In the genomic region with DNA sequence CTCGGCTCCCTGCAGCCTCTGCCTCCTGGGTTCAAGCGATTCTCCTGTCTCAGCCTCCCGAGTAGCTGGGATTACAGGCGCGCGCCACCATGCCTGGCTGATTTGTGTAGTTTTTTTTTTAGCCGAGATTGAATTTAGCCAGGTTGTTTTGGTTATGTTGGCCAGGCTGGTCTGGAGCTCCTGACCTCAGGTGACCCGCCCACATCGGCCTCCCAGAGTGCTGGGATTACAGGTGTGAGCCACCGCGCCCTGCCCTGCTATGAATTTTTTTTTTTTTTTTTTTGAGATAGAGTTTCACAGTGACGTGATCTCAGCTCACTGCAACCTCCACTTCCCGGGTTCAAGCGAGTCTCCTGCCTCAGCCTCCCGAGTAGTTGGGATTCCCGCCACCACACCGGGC, we compare ENCODE assay signal across 8 cellular contexts. TPM values are rescaled to one million over a fixed set of nuclear protein-coding genes. Genes with fewer than 3 reads are reported as not detected.
DNase-seq lines count a peak whose midpoint lies in the region; ATAC-seq and TF ChIP-seq lines count a peak whose summit lies in the region.
"Not testable (repeated sequence)": the region's sequence is repeated elsewhere in the genome, so short reads cannot be mapped to it uniquely, and the experiment has no call there.

No MANE protein-coding gene starts in this region.

- not testable (repeated sequence) for H3K9me3 ChIP-seq in CD4-positive, CD25-positive, alpha-beta regulatory T cell (ENCODE audit: control insufficient read depth in 2 of 2, low read length in 2 of 2); endodermal cell (ENCODE audit: control insufficient read depth, low read length); iPS-18c (ENCODE audit: control insufficient read depth, insufficient read depth, low read length); thymus (ENCODE audit: control insufficient read depth)

- not testable (repeated sequence) for H3K27me3 ChIP-seq in CD4-positive, CD25-positive, alpha-beta regulatory T cell (ENCODE audit: control insufficient read depth, insufficient read depth, low read length); endodermal cell (ENCODE audit: control insufficient read depth, insufficient read depth, low read length, poor library complexity, severe bottlenecking); thymus (ENCODE audit: control insufficient read depth, insufficient read depth)

- peaks cover 11% of the 10 kb centered on the region for H3K36me3 ChIP-seq in CD4-positive, CD25-positive, alpha-beta regulatory T cell (ENCODE audit: control insufficient read depth, insufficient read depth, low read length)
- H3K36me3 ChIP-seq in endodermal cell (ENCODE audit: control insufficient read depth, insufficient read depth, low read length): peaks cover 35% of the 10 kb centered on the region
- not testable (repeated sequence) for H3K36me3 ChIP-seq in thymus (ENCODE audit: control insufficient read depth, insufficient read depth)

- peak overlapping the region; percentile 97 for H3K9ac ChIP-seq in endodermal cell (ENCODE audit: extremely low read depth, low read length, poor library complexity, severe bottlenecking)

- DNase-seq in CD4-positive, CD25-positive, alpha-beta regulatory T cell; neural crest cell (ENCODE audit: low read depth, low spot score): not testable (repeated sequence)
- peak; percentile 9 for DNase-seq in HT1080 (ENCODE audit: low read depth)
- DNase-seq in SK-MEL-5 (ENCODE audit: low read depth, low spot score): peak; percentile 4
- peak; percentile 62 for DNase-seq in endodermal cell

- ATAC-seq in CD4-positive, CD25-positive, alpha-beta regulatory T cell (ENCODE audit: low read depth in 2 of 2): not testable (repeated sequence)

- peaks cover 21% of the 10 kb centered on the region for H3K36me3 Mint-ChIP-seq in CD4-positive, CD25-positive, alpha-beta regulatory T cell
- peaks cover 14% of the 10 kb centered on the region for H3K36me3 Mint-ChIP-seq in activated naive CD8-positive, alpha-beta T cell
- peaks cover 34% of the 10 kb centered on the region for H3K36me3 Mint-ChIP-seq in endodermal cell (ENCODE audit: low read depth)
- peaks cover 14% of the 10 kb centered on the region for H3K36me3 Mint-ChIP-seq in neural crest cell (ENCODE audit: low read depth)

- H3K9me3 Mint-ChIP-seq in CD4-positive, CD25-positive, alpha-beta regulatory T cell; activated naive CD8-positive, alpha-beta T cell (ENCODE audit: low read depth); endodermal cell; neural crest cell: not testable (repeated sequence)

- H3K27ac ChIP-seq in CD4-positive, CD25-positive, alpha-beta regulatory T cell (ENCODE audit: insufficient read depth, low read length, poor library complexity, severe bottlenecking): peak overlapping the region; percentile 100
- not testable (repeated sequence) for H3K27ac ChIP-seq in endodermal cell (ENCODE audit: low read depth, low read length); thymus (ENCODE audit: low read depth)

- TF ChIP-seq CTCF in endodermal cell (conservative IDR thresholded peaks at IDR 0.05); neural crest cell (conservative IDR thresholded peaks at IDR 0.05): not testable (repeated sequence)

- peak overlapping the region; percentile 96 for H3K4me3 ChIP-seq in CD4-positive, CD25-positive, alpha-beta regulatory T cell (ENCODE audit: low read depth, low read length)
- peak overlapping the region; percentile 98 for H3K4me3 ChIP-seq in endodermal cell (ENCODE audit: low read length)
- H3K4me3 ChIP-seq in iPS-18c (ENCODE audit: insufficient read depth, low read depth, low read length): peak overlapping the region; percentile 67; the same call in 1 of the 2 replicates
- H3K4me3 ChIP-seq in thymus (ENCODE audit: low read length): peak overlapping the region; percentile 84

- peaks cover 39% of the 10 kb centered on the region for H3K4me1 ChIP-seq in CD4-positive, CD25-positive, alpha-beta regulatory T cell (ENCODE audit: control insufficient read depth, insufficient read depth, low read length, poor library complexity, severe bottlenecking)
- not testable (repeated sequence) for H3K4me1 ChIP-seq in endodermal cell (ENCODE audit: control insufficient read depth, insufficient read depth, low read length); thymus (ENCODE audit: control insufficient read depth, insufficient read depth, low read length)

- H3K4me3 Mint-ChIP-seq in CD4-positive, CD25-positive, alpha-beta regulatory T cell: peak overlapping the region; percentile 94 to 100 (median 100)
- H3K4me3 Mint-ChIP-seq in activated naive CD8-positive, alpha-beta T cell: peak overlapping the region; percentile 100
- H3K4me3 Mint-ChIP-seq in endodermal cell: peak overlapping the region; percentile 100
- H3K4me3 Mint-ChIP-seq in neural crest cell: peak overlapping the region; percentile 100

- H3K4me1 Mint-ChIP-seq in CD4-positive, CD25-positive, alpha-beta regulatory T cell: peaks cover 19 to 46% (median 34%) of the 10 kb centered on the region in 4 donors
- peaks cover 31% of the 10 kb centered on the region for H3K4me1 Mint-ChIP-seq in activated naive CD8-positive, alpha-beta T cell (ENCODE audit: low read depth)
- H3K4me1 Mint-ChIP-seq in endodermal cell (peaks cover 14% of the 10 kb centered on the region), neural crest cell (peaks cover 51% of the 10 kb centered on the region)

- H3K27me3 Mint-ChIP-seq in CD4-positive, CD25-positive, alpha-beta regulatory T cell: peaks cover 13% of the 10 kb centered on the region
- not testable (repeated sequence) for H3K27me3 Mint-ChIP-seq in activated naive CD8-positive, alpha-beta T cell; endodermal cell (ENCODE audit: insufficient read depth); neural crest cell (ENCODE audit: low read depth)

- in situ Hi-C loops in SK-MEL-5 (cut with HindIII; ENCODE audit: low pct_unique_long_range_greater_than_20kb, low sequenced_read_pairs): not testable (repeated sequence)

- 76 to 83% methylated on average over 6 to 17 of the region's 17 CpGs for WGBS in endodermal cell (ENCODE audit: insufficient coverage in 1 of 2, insufficient read length in 1 of 2), 2 experiments
- WGBS in thymus: 91% methylated on average over 17 of the region's 17 CpGs

- H3K27ac Mint-ChIP-seq in CD4-positive, CD25-positive, alpha-beta regulatory T cell: peak overlapping the region in 2 of 3 donors; percentile 100
- H3K27ac Mint-ChIP-seq in activated naive CD8-positive, alpha-beta T cell: not testable (repeated sequence)
- H3K27ac Mint-ChIP-seq in endodermal cell: peak overlapping the region; percentile 100
- H3K27ac Mint-ChIP-seq in neural crest cell (ENCODE audit: unreplicated experiment): peak overlapping the region; percentile 89

RNA-seq across cellular contexts. Expression of gene MASTL, which starts 1.4 kb away (rescaled TPM):
- 27.6 TPM for total RNA-seq in CD4-positive, CD25-positive, alpha-beta regulatory T cell
- 1 to 10 TPM; 1.4 to 3.1 (median 2.3) TPM for polyA plus RNA-seq in CD4-positive, CD25-positive, alpha-beta regulatory T cell
- total RNA-seq in HT1080 (2014; rRNA removed; shearing (Covaris generic)): 24.2 and 29.0 TPM in 2 replicates
- polyA plus RNA-seq in HT1080 (2015; cell fraction: cytosol; rRNA removed): 17.3 and 20.2 TPM in 2 replicates
- polyA plus RNA-seq in HT1080 (2015; cell fraction: nucleus; rRNA removed): 28.2 and 31.0 TPM in 2 replicates
- total RNA-seq in SK-MEL-5 (2014; rRNA removed; shearing (Covaris generic)): 22.5 and 24.4 TPM in 2 replicates
- polyA plus RNA-seq in SK-MEL-5 (2015; cell fraction: cytosol; rRNA removed): 14.7 and 17.9 TPM in 2 replicates
- polyA plus RNA-seq in SK-MEL-5 (2015; cell fraction: nucleus; rRNA removed): 14.4 and 15.6 TPM in 2 replicates
- total RNA-seq in endodermal cell (10 to 100 TPM; 30.3 to 50.2 TPM), neural crest cell (35.0 and 37.0 TPM in 2 replicates)
- 35.4 TPM for polyA plus RNA-seq in endodermal cell (2013, experiment 1 of 2)
- 35.0 TPM for polyA plus RNA-seq in endodermal cell (2013, experiment 2 of 2)
- 10.2 TPM for polyA plus RNA-seq in thymus

RNA-seq across cellular contexts. Expression of gene YME1L1, which starts 2.4 kb away (rescaled TPM):
- 134 TPM for total RNA-seq in CD4-positive, CD25-positive, alpha-beta regulatory T cell
- 100 to 1,000 TPM; 107 to 123 (median 114) TPM for polyA plus RNA-seq in CD4-positive, CD25-positive, alpha-beta regulatory T cell
- total RNA-seq in HT1080 (2014; rRNA removed; shearing (Covaris generic)): 138 and 189 TPM in 2 replicates
- 104 and 137 TPM in 2 replicates for polyA plus RNA-seq in HT1080 (2015; cell fraction: cytosol; rRNA removed)
- 127 and 133 TPM in 2 replicates for polyA plus RNA-seq in HT1080 (2015; cell fraction: nucleus; rRNA removed)
- 97.6 and 109 TPM in 2 replicates for total RNA-seq in SK-MEL-5 (2014; rRNA removed; shearing (Covaris generic))
- 53.2 and 67.2 TPM in 2 replicates for polyA plus RNA-seq in SK-MEL-5 (2015; cell fraction: cytosol; rRNA removed)
- 40.8 and 52.7 TPM in 2 replicates for polyA plus RNA-seq in SK-MEL-5 (2015; cell fraction: nucleus; rRNA removed)
- total RNA-seq in endodermal cell (100 to 1,000 TPM; 109 to 110 TPM), neural crest cell (117 and 123 TPM in 2 replicates)
- polyA plus RNA-seq in endodermal cell (2013, experiment 1 of 2): 109 TPM
- 105 TPM for polyA plus RNA-seq in endodermal cell (2013, experiment 2 of 2)
- 54.3 TPM for polyA plus RNA-seq in thymus

RNA-seq across cellular contexts. Expression of gene ANKRD26, which starts 56.3 kb away (rescaled TPM):
- total RNA-seq in CD4-positive, CD25-positive, alpha-beta regulatory T cell: 9.6 TPM
- polyA plus RNA-seq in CD4-positive, CD25-positive, alpha-beta regulatory T cell: 1 to 10 TPM; 1.1 to 2.1 (median 1.7) TPM
- 4.8 and 7.3 TPM in 2 replicates for total RNA-seq in HT1080 (2014; rRNA removed; shearing (Covaris generic))
- 2.9 and 4.4 TPM in 2 replicates for polyA plus RNA-seq in HT1080 (2015; cell fraction: cytosol; rRNA removed)
- 8.0 and 10.1 TPM in 2 replicates for polyA plus RNA-seq in HT1080 (2015; cell fraction: nucleus; rRNA removed)
- 6.7 and 6.9 TPM in 2 replicates for total RNA-seq in SK-MEL-5 (2014; rRNA removed; shearing (Covaris generic))
- 2.1 and 3.8 TPM in 2 replicates for polyA plus RNA-seq in SK-MEL-5 (2015; cell fraction: cytosol; rRNA removed)
- polyA plus RNA-seq in SK-MEL-5 (2015; cell fraction: nucleus; rRNA removed): 12.5 and 16.4 TPM in 2 replicates
- 10 to 100 TPM; 15.8 to 18.9 TPM for total RNA-seq in endodermal cell
- polyA plus RNA-seq in endodermal cell (2013, experiment 1 of 2): 10.7 TPM
- 12.9 TPM for polyA plus RNA-seq in endodermal cell (2013, experiment 2 of 2)
- 17.5 and 17.8 TPM in 2 replicates for total RNA-seq in neural crest cell
- 9.3 TPM for polyA plus RNA-seq in thymus
